Comparison of ENCODE assay signal across 8 cellular contexts in genomic region chr19:54439174-54439851, GRCh38. TPM values are rescaled to one million over a fixed set of nuclear protein-coding genes. Genes with fewer than 3 reads are reported as not detected.
DNase-seq lines count a peak whose midpoint lies in the region; ATAC-seq and TF ChIP-seq lines count a peak whose summit lies in the region.

No MANE protein-coding gene starts in this region.

- WGBS in gastroesophageal sphincter (ENCODE audit: low coverage in 1 of 2), 2 donors: 54% methylated on average over 5 of the region's 15 CpGs; no CpG with 5 or more reads in 1 of the 2 donors

- TF ChIP-seq POLR2A in gastroesophageal sphincter (IDR thresholded peaks at IDR 0.05): no peak

- H3K4me3 Mint-ChIP-seq in activated CD4-positive, alpha-beta T cell treated with anti-CD3 and anti-CD28 coated beads, Interleukin-2, amount 10 ng/mL, durations not matched to agents 24 days and 14 days: no peak overlapping the region
- no peak overlapping the region for H3K4me3 Mint-ChIP-seq in naive thymus-derived CD8-positive, alpha-beta T cell

- no peaks in the 10 kb centered on the region for H3K27me3 Mint-ChIP-seq in activated CD4-positive, alpha-beta T cell treated with anti-CD3 and anti-CD28 coated beads, Interleukin-2, amount 10 ng/mL, durations not matched to agents 24 days and 14 days
- H3K27me3 Mint-ChIP-seq in naive thymus-derived CD8-positive, alpha-beta T cell: no peaks in the 10 kb centered on the region

- H3K9me3 Mint-ChIP-seq in activated CD4-positive, alpha-beta T cell treated with anti-CD3 and anti-CD28 coated beads, Interleukin-2, amount 10 ng/mL, durations not matched to agents 24 days and 14 days: no peaks in the 10 kb centered on the region
- no peaks in the 10 kb centered on the region for H3K9me3 Mint-ChIP-seq in naive thymus-derived CD8-positive, alpha-beta T cell

- no peak for TF ChIP-seq EP300 in gastroesophageal sphincter (IDR thresholded peaks at IDR 0.05)

- H3K4me1 ChIP-seq in effector memory CD4-positive, alpha-beta T cell (ENCODE audit: control insufficient read depth, insufficient read depth, low read length, poor library complexity, severe bottlenecking): peaks cover 4% of the 10 kb centered on the region
- peaks cover 0 to 36% (median 18%) of the 10 kb centered on the region in 3 donors for H3K4me1 ChIP-seq in gastroesophageal sphincter

- no peak overlapping the region for H3K27ac ChIP-seq in effector memory CD4-positive, alpha-beta T cell (ENCODE audit: insufficient read depth, low read length, poor library complexity, severe bottlenecking)
- H3K27ac ChIP-seq in gastroesophageal sphincter: no peak overlapping the region

- peak in 1 of 4 experiments; percentile 40 for TF ChIP-seq CTCF in gastroesophageal sphincter (IDR thresholded peaks at IDR 0.05)

- peak; percentile 57 to 63 for ATAC-seq in naive thymus-derived CD8-positive, alpha-beta T cell
- ATAC-seq in GM21526 (IDR thresholded peaks at IDR 0.05; ENCODE audit: low FRiP score, unreplicated experiment) (no peak), gastroesophageal sphincter (no peak)

- peak; percentile 77 for DNase-seq in activated CD4-positive, alpha-beta T cell treated with anti-CD3 and anti-CD28 coated beads, Interleukin-2, amount 10 ng/mL, durations not matched to agents 24 days and 14 days
- DNase-seq in activated CD4-positive, alpha-beta T cell treated with anti-CD3 and anti-CD28 coated beads, Interleukin-2, amount 50 U/mL, for 1 hour: no peak
- DNase-seq in RPMI8226: peak; percentile 64
- peak; percentile 76 for DNase-seq in ecto neural progenitor cell (ENCODE audit: low spot score)
- peak in 1 of 10 donors; percentile 65 for DNase-seq in naive thymus-derived CD8-positive, alpha-beta T cell
- DNase-seq in effector memory CD4-positive, alpha-beta T cell: no peak

- no peak overlapping the region for H3K4me3 ChIP-seq in effector memory CD4-positive, alpha-beta T cell (ENCODE audit: insufficient read depth, low read depth, low read length, poor library complexity, severe bottlenecking)
- no peak overlapping the region for H3K4me3 ChIP-seq in gastroesophageal sphincter

- peaks cover 28% of the 10 kb centered on the region for H3K36me3 Mint-ChIP-seq in activated CD4-positive, alpha-beta T cell treated with anti-CD3 and anti-CD28 coated beads, Interleukin-2, amount 10 ng/mL, durations not matched to agents 24 days and 14 days (ENCODE audit: low read depth)
- peaks cover 2 to 25% (median 4%) of the 10 kb centered on the region in 3 donors for H3K36me3 Mint-ChIP-seq in naive thymus-derived CD8-positive, alpha-beta T cell

- H3K4me1 Mint-ChIP-seq in activated CD4-positive, alpha-beta T cell treated with anti-CD3 and anti-CD28 coated beads, Interleukin-2, amount 10 ng/mL, durations not matched to agents 24 days and 14 days: peaks cover 16% of the 10 kb centered on the region
- H3K4me1 Mint-ChIP-seq in naive thymus-derived CD8-positive, alpha-beta T cell: peaks cover 12 to 24% (median 19%) of the 10 kb centered on the region in 4 donors

- intact Hi-C loops in activated CD4-positive, alpha-beta T cell treated with anti-CD3 and anti-CD28 coated beads, Interleukin-2, amount 10 ng/mL, durations not matched to agents 24 days and 14 days (cut with micrococcal nuclease): no loop called here

- H3K27ac Mint-ChIP-seq in activated CD4-positive, alpha-beta T cell treated with anti-CD3 and anti-CD28 coated beads, Interleukin-2, amount 10 ng/mL, durations not matched to agents 24 days and 14 days: no peak overlapping the region
- peak overlapping the region in 4 of 10 donors; percentile 14 to 81 (median 20) for H3K27ac Mint-ChIP-seq in naive thymus-derived CD8-positive, alpha-beta T cell

- POLR2A ChIA-PET in naive thymus-derived CD8-positive, alpha-beta T cell (lab: Charles Lee): interaction anchor here (0.6 to 1.2 kb wide), 3 partner anchors 8 to 10 kb away, joined by 3 to 5 read pairs (median 4); partner anchors contain the start of gene LENG8

- H3K36me3 ChIP-seq in effector memory CD4-positive, alpha-beta T cell (ENCODE audit: control insufficient read depth, insufficient read depth, low read length): peaks cover 5% of the 10 kb centered on the region
- peaks cover 0 to 27% of the 10 kb centered on the region in 2 donors for H3K36me3 ChIP-seq in gastroesophageal sphincter

- H3K9me3 ChIP-seq in effector memory CD4-positive, alpha-beta T cell (ENCODE audit: control insufficient read depth, low read length): no peaks in the 10 kb centered on the region
- no peaks in the 10 kb centered on the region for H3K9me3 ChIP-seq in gastroesophageal sphincter

- no peaks in the 10 kb centered on the region for H3K27me3 ChIP-seq in effector memory CD4-positive, alpha-beta T cell (replicated peaks; ENCODE audit: control insufficient read depth, insufficient read depth, low read length, poor library complexity, severe bottlenecking)
- H3K27me3 ChIP-seq in gastroesophageal sphincter: no peaks in the 10 kb centered on the region

RNA-seq across cellular contexts. Expression of gene LENG8, which starts 9.7 kb away (rescaled TPM):
- 202 and 214 TPM in 2 replicates for total RNA-seq in activated CD4-positive, alpha-beta T cell treated with anti-CD3 and anti-CD28 coated beads, Interleukin-2, amount 10 ng/mL, durations not matched to agents 24 days and 14 days
- total RNA-seq in naive thymus-derived CD8-positive, alpha-beta T cell: 100 to 1,000 TPM; 610 to 639 TPM
- polyA plus RNA-seq in naive thymus-derived CD8-positive, alpha-beta T cell: 1 to 10 TPM; 4.5 to 8.6 (median 6.5) TPM
- total RNA-seq in gastroesophageal sphincter: 100 to 1,000 TPM in 2 of 4 donors, 10 to 100 TPM in 2; 25.4 to 215 (median 80.9) TPM

RNA-seq across cellular contexts. Expression of gene TTYH1, which starts 24.0 kb away (rescaled TPM):
- 0.21 and 0.78 TPM in 2 replicates for total RNA-seq in activated CD4-positive, alpha-beta T cell treated with anti-CD3 and anti-CD28 coated beads, Interleukin-2, amount 10 ng/mL, durations not matched to agents 24 days and 14 days
- not detected for total RNA-seq in naive thymus-derived CD8-positive, alpha-beta T cell
- under 1 TPM in 2 of 3 donors, not detected in 1; 0.04 to 0.65 TPM for polyA plus RNA-seq in naive thymus-derived CD8-positive, alpha-beta T cell
- 10 to 100 TPM in 1 of 4 donors, 1 to 10 TPM in 3; 1.2 to 19.8 (median 5.5) TPM for total RNA-seq in gastroesophageal sphincter

RNA-seq across cellular contexts. Expression of gene LENG9, which starts 24.3 kb away (rescaled TPM):
- 8.2 and 8.3 TPM in 2 replicates for total RNA-seq in activated CD4-positive, alpha-beta T cell treated with anti-CD3 and anti-CD28 coated beads, Interleukin-2, amount 10 ng/mL, durations not matched to agents 24 days and 14 days
- total RNA-seq in naive thymus-derived CD8-positive, alpha-beta T cell: 1 to 10 TPM; 5.2 to 5.8 TPM
- under 1 TPM in 2 of 3 donors, not detected in 1; 0.22 to 0.36 TPM for polyA plus RNA-seq in naive thymus-derived CD8-positive, alpha-beta T cell
- 1 to 10 TPM; 2.6 to 9.1 (median 4.5) TPM for total RNA-seq in gastroesophageal sphincter

RNA-seq across cellular contexts. Expression of gene CDC42EP5, which starts 33.8 kb away (rescaled TPM):
- 0.61 and 0.64 TPM in 2 replicates for total RNA-seq in activated CD4-positive, alpha-beta T cell treated with anti-CD3 and anti-CD28 coated beads, Interleukin-2, amount 10 ng/mL, durations not matched to agents 24 days and 14 days
- not detected for total RNA-seq in naive thymus-derived CD8-positive, alpha-beta T cell
- polyA plus RNA-seq in naive thymus-derived CD8-positive, alpha-beta T cell: not detected
- 10 to 100 TPM in 3 of 4 donors, 1 to 10 TPM in 1; 4.2 to 24.1 (median 12.8) TPM for total RNA-seq in gastroesophageal sphincter

Comparison
In these comparisons a context has a peak if more than half of its experiments do, and no peak if none do; other contexts are left out.
1. DNase-seq: peak in activated CD4-positive, alpha-beta T cell treated with anti-CD3 and anti-CD28 coated beads, Interleukin-2, amount 10 ng/mL, durations not matched to agents 24 days and 14 days (single experiment), RPMI8226 (single experiment) and ecto neural progenitor cell (single experiment); none in activated CD4-positive, alpha-beta T cell treated with anti-CD3 and anti-CD28 coated beads, Interleukin-2, amount 50 U/mL, for 1 hour (single experiment) and effector memory CD4-positive, alpha-beta T cell (0 of 3).
2. ATAC-seq: peak in naive thymus-derived CD8-positive, alpha-beta T cell (2 of 2); none in GM21526 (single experiment) and gastroesophageal sphincter (single experiment).